26 cellular contexts compared by ENCODE assay signal in the genomic region with DNA sequence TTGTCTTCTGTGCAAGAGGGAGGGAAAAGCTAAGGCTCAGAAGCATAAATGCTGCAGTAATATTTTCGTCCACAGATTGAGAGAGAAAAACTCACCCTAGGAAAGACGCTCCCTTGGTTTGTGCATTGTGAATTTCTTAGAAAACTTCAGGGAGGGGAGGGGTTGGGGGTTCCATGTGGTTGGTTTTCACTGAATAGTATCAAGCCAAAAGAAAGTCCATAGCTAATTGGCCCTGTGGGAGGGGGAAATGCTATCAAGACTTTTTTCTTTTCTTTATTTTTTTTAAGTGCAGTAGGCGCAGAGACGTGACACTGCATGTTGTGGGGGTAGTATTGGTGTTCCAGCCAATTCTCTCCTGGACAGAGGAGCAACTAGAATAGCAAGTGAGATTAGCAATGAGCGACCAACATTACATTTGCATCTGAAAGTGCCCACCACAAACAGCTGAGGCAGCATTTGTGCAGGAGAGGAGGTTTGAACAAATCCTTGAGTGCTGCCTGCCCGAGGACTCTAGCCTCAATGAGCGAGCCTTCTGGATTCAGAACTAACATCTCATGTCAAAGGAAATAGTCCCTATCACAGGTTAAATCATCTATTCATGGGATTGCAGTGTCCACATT.
DNase-seq lines count a peak whose midpoint lies in the region; ATAC-seq, FAIRE-seq and TF ChIP-seq lines count a peak whose summit lies in the region.
"Had no signal": no experiment of that assay in that cellular context is flagged by ENCODE, and none has a peak within 500 bp of the region (broad histone marks: within the 10 kb centered on the region; RNA-seq: fewer than 3 reads in every experiment).

No MANE protein-coding gene starts in this region.

- peaks cover 29% of the 10 kb centered on the region for H3K4me1 ChIP-seq in A673 (ENCODE audit: insufficient read depth, low read length, poor library complexity, severe bottlenecking)
- peaks cover 6% of the 10 kb centered on the region; the same call in 1 of the 2 replicates for H3K4me1 ChIP-seq in SJCRH30
- H3K4me1 ChIP-seq in H1 (replicated peaks in 1 of 4; ENCODE audit: control insufficient read depth in 3 of 4, insufficient read depth in 4 of 4, low read length in 3 of 4) = peaks cover 2 to 14% (median 9%) of the 10 kb centered on the region in 4 experiments; a peak in 6 of 7 replicates
- H3K4me1 ChIP-seq: suprapubic skin had no signal

- H3K4me3 ChIP-seq in A673 (ENCODE audit: low read depth, low read length, poor library complexity, severe bottlenecking) = peak overlapping the region; percentile 12
- H3K4me3 ChIP-seq in SJCRH30 = peak overlapping the region; percentile 38
- peak overlapping the region in 2 of 4 experiments; percentile 5 to 18; a peak in 2 of 8 replicates for H3K4me3 ChIP-seq in H1 (ENCODE audit: extremely low read depth in 1 of 4, insufficient read depth in 2 of 4, low read depth in 3 of 4, low read length in 4 of 4)
- H3K4me3 ChIP-seq: suprapubic skin had no signal

- H2AFZ ChIP-seq in H1 (ENCODE audit: low read length) = peak overlapping the region; percentile 95

- H2BK20ac ChIP-seq in H1 (ENCODE audit: low read length) = peak overlapping the region; percentile 27; the same call in 1 of the 2 replicates

- no peak for TF ChIP-seq POLR2A in H1 (IDR thresholded peaks at IDR 0.05; ENCODE audit: control extremely low read depth in 1 of 2, low read depth in 2 of 2, low read length in 2 of 2)

- no peak overlapping the region for H3K23ac ChIP-seq in H1 (ENCODE audit: insufficient read length)

- H3K56ac ChIP-seq in H1 (replicated peaks; ENCODE audit: insufficient read length, low read depth, low read length) = no peak overlapping the region

- no peaks in the 10 kb centered on the region for H3K23me2 ChIP-seq in H1 (ENCODE audit: low read depth, low read length)

- no peaks in the 10 kb centered on the region for H3K79me2 ChIP-seq in H1 (ENCODE audit: control insufficient read depth in 1 of 2, insufficient read depth in 2 of 2, low read length in 2 of 2)

- H2BK15ac ChIP-seq in H1 (ENCODE audit: low read length) = 0 out of 2 replicates have a peak overlapping the region, but pooled peaks have one; percentile 12

- H3K14ac ChIP-seq in H1 (ENCODE audit: insufficient read length) = no peak overlapping the region

- BruUV-seq in A673 (replicated peaks; lab: Mats Ljungman, UMichigan) = no TSS peak

- no peaks in the 10 kb centered on the region for H3K27me3 Mint-ChIP-seq in nephron (ENCODE audit: low read depth)
- H3K27me3 Mint-ChIP-seq in activated CD4-positive, alpha-beta T cell treated with anti-CD3 and anti-CD28 coated beads, Interleukin-2, amount 10 ng/mL, durations not matched to agents 7 days and 5 days = peaks cover 6% of the 10 kb centered on the region

- WGBS in H1 (ENCODE audit: extremely low coverage in 1 of 2, insufficient coverage in 1 of 2, insufficient read length in 1 of 2, insufficient replicate concordance in 2 of 2, low coverage in 1 of 2, low lambda C conversion rate in 2 of 2, missing lambda C conversion rate in 1 of 2), 2 experiments = 60% methylated on average over 7 of the region's 7 CpGs; no CpG with 5 or more reads in 1 of the 2 experiments

- peak overlapping the region; percentile 57 for H2BK120ac ChIP-seq in H1 (replicated peaks; ENCODE audit: low read depth, low read length)

- H2BK5ac ChIP-seq in H1 (ENCODE audit: low read depth, low read length) = peak overlapping the region; percentile 35; the same call in 1 of the 2 replicates

- TF ChIP-seq EP300 in H1 (IDR thresholded peaks at IDR 0.05; ENCODE audit: borderline replicate concordance in 1 of 2, low read depth in 2 of 2, low read length in 2 of 2) = no peak

- no peak overlapping the region for H3K4me3 Mint-ChIP-seq in nephron
- H3K4me3 Mint-ChIP-seq in activated CD4-positive, alpha-beta T cell treated with anti-CD3 and anti-CD28 coated beads, Interleukin-2, amount 10 ng/mL, durations not matched to agents 7 days and 5 days = no peak overlapping the region
- H3K4me3 Mint-ChIP-seq: HFFc6, memory B cell, nephron progenitor cell had no signal

- peak overlapping the region; percentile 8 for H4K91ac ChIP-seq in H1 (replicated peaks; ENCODE audit: insufficient read length, low read length)

- TF ChIP-seq CTCF in A673 (conservative IDR thresholded peaks at IDR 0.05; ENCODE audit: low read depth, low read length) (no peak), H1 (IDR thresholded peaks at IDR 0.05; ENCODE audit: control extremely low read depth in 1 of 3, insufficient read depth in 1 of 3, low read depth in 1 of 3, low read length in 3 of 3) (no peak), nephron (IDR thresholded peaks at IDR 0.05; ENCODE audit: unreplicated experiment in 3 of 3) (no peak), RWPE1 (conservative IDR thresholded peaks at IDR 0.05; ENCODE audit: low read depth) (no peak)

- POLR2A ChIA-PET in A673 (lab: Charles Lee; ENCODE audit: low non-redundant PET) = no interaction called here
- POLR2A ChIA-PET in H1 (lab: Charles Lee; ENCODE audit: partially characterized antibody) = no interaction called here
- POLR2A ChIA-PET in activated CD4-positive, alpha-beta T cell treated with anti-CD3 and anti-CD28 coated beads, Interleukin-2, amount 10 ng/mL, durations not matched to agents 7 days and 5 days (lab: Charles Lee) = no interaction called here
- POLR2A ChIA-PET in RWPE1 (lab: Yijun Ruan, JAX; ENCODE audit: low non-redundant PET) = no interaction called here

- no peak for ATAC-seq in HG03175 (IDR thresholded peaks at IDR 0.05; ENCODE audit: unreplicated experiment)
- ATAC-seq: PC-3 had no signal

- no peak overlapping the region for H3K4ac ChIP-seq in H1 (replicated peaks; ENCODE audit: insufficient read length, low read depth, low read length)

- FAIRE-seq in H1 (lab: Jason Lieb, UNC) = no peak
- FAIRE-seq: D721Med, G401.6, kidney had no signal

- H4K8ac ChIP-seq in H1 (ENCODE audit: extremely low read depth, insufficient read depth, low read length) = no peak overlapping the region

- H2BK12ac ChIP-seq in H1 (ENCODE audit: low read depth, low read length) = peak overlapping the region; percentile 62

- no peaks in the 10 kb centered on the region for H3K36me3 Mint-ChIP-seq in nephron (ENCODE audit: low read depth)
- H3K36me3 Mint-ChIP-seq in activated CD4-positive, alpha-beta T cell treated with anti-CD3 and anti-CD28 coated beads, Interleukin-2, amount 10 ng/mL, durations not matched to agents 7 days and 5 days (ENCODE audit: low read depth) = no peaks in the 10 kb centered on the region
- H3K36me3 Mint-ChIP-seq: memory B cell had no signal

- H3K27ac ChIP-seq in A673 (ENCODE audit: low read depth, low read length, poor library complexity, severe bottlenecking) (peak overlapping the region; percentile 56), SJCRH30 (peak overlapping the region; percentile 30), H1 (ENCODE audit: low read depth, low read length) (no peak overlapping the region), RWPE1 (no peak overlapping the region)
- H3K27ac ChIP-seq: C4-2B, epithelial cell of prostate, HL-60, suprapubic skin had no signal

- H2AK5ac ChIP-seq in H1 (ENCODE audit: low read depth, low read length) = no peak overlapping the region

- peak overlapping the region; percentile 43 to 65 for H3K4me2 ChIP-seq in H1 (ENCODE audit: insufficient read depth in 1 of 2, low read depth in 2 of 2, low read length in 2 of 2)

- CTCF ChIA-PET in A673 (lab: Charles Lee) (no interaction called here), H1 (lab: Charles Lee; ENCODE audit: partially characterized antibody) (interaction anchor here (0.6 kb wide), 1 partner anchor 630 kb away, joined by 3 read pairs; no protein-coding TSS in a partner anchor), RWPE1 (lab: Yijun Ruan, JAX) (interaction anchor here (0.7 to 0.9 kb wide), 2 partner anchors 9 to 26 kb away, joined by 3 to 6 read pairs; no protein-coding TSS in a partner anchor)
- CTCF ChIA-PET in activated CD4-positive, alpha-beta T cell treated with anti-CD3 and anti-CD28 coated beads, Interleukin-2, amount 10 ng/mL, durations not matched to agents 7 days and 5 days (lab: Charles Lee) = no interaction called here

- no peak for TF ChIP-seq RAD21 in H1 (IDR thresholded peaks at IDR 0.05 in 1 of 2, conservative IDR thresholded peaks at IDR 0.05 in 1 of 2; ENCODE audit: low read depth in 2 of 2, low read length in 2 of 2)

- peaks cover 22% of the 10 kb centered on the region for H3K4me1 Mint-ChIP-seq in nephron
- no peaks in the 10 kb centered on the region for H3K4me1 Mint-ChIP-seq in activated CD4-positive, alpha-beta T cell treated with anti-CD3 and anti-CD28 coated beads, Interleukin-2, amount 10 ng/mL, durations not matched to agents 7 days and 5 days
- H3K4me1 Mint-ChIP-seq: memory B cell had no signal

- no peaks in the 10 kb centered on the region for H3K79me1 ChIP-seq in H1 (ENCODE audit: low read depth, low read length)

- H3K18ac ChIP-seq in H1 (ENCODE audit: extremely low read depth, low read length) = peak overlapping the region; percentile 83

- intact Hi-C loops in A673 (cut with micrococcal nuclease; ENCODE audit: unreplicated experiment) = loop anchor here (2.0 kb wide), 1 partner anchor 47 kb away; no protein-coding TSS in a partner anchor

- no peaks in the 10 kb centered on the region for H3K27me3 ChIP-seq in A673 (replicated peaks; ENCODE audit: insufficient read depth, low read depth, low read length, poor library complexity)
- H3K27me3 ChIP-seq in SJCRH30 = no peaks in the 10 kb centered on the region
- no peaks in the 10 kb centered on the region for H3K27me3 ChIP-seq in H1 (replicated peaks in 1 of 4; ENCODE audit: control insufficient read depth in 3 of 4, extremely low read depth in 1 of 4, insufficient read depth in 3 of 4, low read length in 3 of 4)
- H3K27me3 ChIP-seq: suprapubic skin had no signal

- H3K9me3 ChIP-seq in A673 (ENCODE audit: low read depth, low read length, poor library complexity, severe bottlenecking) (no peaks in the 10 kb centered on the region), SJCRH30 (replicated peaks) (no peaks in the 10 kb centered on the region), H1 (ENCODE audit: insufficient read depth in 2 of 2, low read depth in 1 of 2, low read length in 1 of 2) (peaks cover 0 to 7% of the 10 kb centered on the region in 2 experiments; a peak in 1 of 4 replicates)
- H3K9me3 ChIP-seq: suprapubic skin had no signal

- no peaks in the 10 kb centered on the region for H3K36me3 ChIP-seq in A673 (ENCODE audit: insufficient read depth, low read length, poor library complexity, severe bottlenecking)
- H3K36me3 ChIP-seq in SJCRH30 = no peaks in the 10 kb centered on the region
- no peaks in the 10 kb centered on the region for H3K36me3 ChIP-seq in H1 (ENCODE audit: control insufficient read depth in 2 of 4, insufficient read depth in 4 of 4, low read length in 3 of 4)
- H3K36me3 ChIP-seq: suprapubic skin had no signal

- DNase-seq in A673 (ENCODE audit: low spot score) (peak; percentile 92), SJCRH30 (peak; percentile 17 to 45), H1 (ENCODE audit: low read depth in 1 of 2, low spot score in 2 of 2) (no peak), COLO668 (lab: John Stamatoyannopoulos, UW; ENCODE audit: unreplicated experiment) (no peak), RWPE1 (ENCODE audit: low spot score) (no peak)
- DNase-seq in activated CD4-positive, alpha-beta T cell treated with anti-CD3 and anti-CD28 coated beads, Interleukin-2, amount 10 ng/mL, durations not matched to agents 7 days and 5 days = no peak
- DNase-seq: activated CD4-positive, alpha-beta T cell treated with anti-CD3 and anti-CD28 coated beads, Interleukin-2, amount 50 U/mL, for 48 hours; activated gamma-delta T cell; IMR-90; kidney; NCI-H146; NCI-H82; nephron progenitor cell; PC-3; stimulated activated CD8-positive, alpha-beta memory T cell treated with anti-CD3 and anti-CD28 coated beads, Interleukin-4, amount 100 ng/mL, for 48 hours; T-helper 2 cell had no signal

- no peak overlapping the region for H3K9ac ChIP-seq in H1 (replicated peaks in 1 of 4; ENCODE audit: extremely low read depth in 1 of 4, low read depth in 3 of 4, low read length in 3 of 4)

- peak overlapping the region; percentile 47 to 77 (median 70) for H3K27ac Mint-ChIP-seq in nephron
- no peak overlapping the region for H3K27ac Mint-ChIP-seq in activated CD4-positive, alpha-beta T cell treated with anti-CD3 and anti-CD28 coated beads, Interleukin-2, amount 10 ng/mL, durations not matched to agents 7 days and 5 days
- H3K27ac Mint-ChIP-seq: HFFc6, memory B cell, nephron progenitor cell had no signal

- no peak overlapping the region for H4K5ac ChIP-seq in H1 (ENCODE audit: insufficient read length, low read depth, low read length)

- H3K9me3 Mint-ChIP-seq in nephron = no peaks in the 10 kb centered on the region
- no peaks in the 10 kb centered on the region for H3K9me3 Mint-ChIP-seq in activated CD4-positive, alpha-beta T cell treated with anti-CD3 and anti-CD28 coated beads, Interleukin-2, amount 10 ng/mL, durations not matched to agents 7 days and 5 days
- H3K9me3 Mint-ChIP-seq: memory B cell had no signal

- no peaks in the 10 kb centered on the region for H4K20me1 ChIP-seq in H1 (replicated peaks in 1 of 2; ENCODE audit: control insufficient read depth in 1 of 2, insufficient read depth in 2 of 2, low read length in 2 of 2)

Comparison
In these comparisons a context has a peak if more than half of its experiments do, and no peak if none do; other contexts are left out.
1. DNase-seq: peak in A673 (single experiment) and SJCRH30 (2 of 2); none in H1 (0 of 2), activated CD4-positive, alpha-beta T cell treated with anti-CD3 and anti-CD28 coated beads, Interleukin-2, amount 10 ng/mL, durations not matched to agents 7 days and 5 days (single experiment), COLO668 (single experiment) and RWPE1 (single experiment).
2. H3K27ac ChIP-seq: peak in A673 (single experiment) and SJCRH30 (single experiment); none in H1 (single experiment) and RWPE1 (single experiment).
3. CTCF ChIA-PET loops: an anchor here in H1 (0.6 kb wide) and RWPE1 (0.7 to 0.9 kb wide); none called in A673 and activated CD4-positive, alpha-beta T cell treated with anti-CD3 and anti-CD28 coated beads, Interleukin-2, amount 10 ng/mL, durations not matched to agents 7 days and 5 days.